In genomic region chr15:31254431-31255175, GRCh38 we compare ENCODE assay signal across 14 cellular contexts.
DNase-seq lines count a peak whose midpoint lies in the region; ATAC-seq, FAIRE-seq and TF ChIP-seq lines count a peak whose summit lies in the region.
"Had no signal": no experiment of that assay in that cellular context is flagged by ENCODE, and none has a peak within 500 bp of the region (broad histone marks: within the 10 kb centered on the region; RNA-seq: fewer than 3 reads in every experiment).

No MANE protein-coding gene starts in this region.

- no peaks in the 10 kb centered on the region for H3K9me3 Mint-ChIP-seq in astrocyte (ENCODE audit: unreplicated experiment)
- H3K9me3 Mint-ChIP-seq: activated naive CD4-positive, alpha-beta T cell treated with anti-CD3 and anti-CD28 coated beads for 36 hours had no signal

- no peaks in the 10 kb centered on the region for H3K36me3 Mint-ChIP-seq in astrocyte (ENCODE audit: low read depth, unreplicated experiment)

- peak; percentile 81 for DNase-seq in AG10803 (ENCODE audit: low read depth)
- peak; percentile 25 for DNase-seq in astrocyte (ENCODE audit: low read depth)
- DNase-seq in left lung: peak in 1 of 2 donors; percentile 34
- no peak for DNase-seq in NCI-H2107 treated with DMSO at 0.1 percent for 48 hours (lab: John Stamatoyannopoulos, UW; ENCODE audit: unreplicated experiment)
- no peak for DNase-seq in RKO (ENCODE audit: low spot score)
- DNase-seq in frontal cortex (ENCODE audit: low spot score in 2 of 2): no peak
- DNase-seq in AG08396 (ENCODE audit: low spot score): no peak
- DNase-seq: mesendoderm, NCI-H526, WERI-Rb-1 had no signal

- H3K4me1 ChIP-seq in HEK293 (ENCODE audit: control insufficient read depth, insufficient read depth, low read length): peaks cover 7% of the 10 kb centered on the region; the same call in 1 of the 2 replicates
- no peaks in the 10 kb centered on the region for H3K4me1 ChIP-seq in astrocyte (ENCODE audit: insufficient read depth, low read length)
- H3K4me1 ChIP-seq in left lung: peaks cover 0 to 30% of the 10 kb centered on the region in 2 donors

- H4K20me1 ChIP-seq in astrocyte (ENCODE audit: insufficient read depth, low read length): no peaks in the 10 kb centered on the region

- peaks cover 19% of the 10 kb centered on the region for H3K27me3 Mint-ChIP-seq in astrocyte (ENCODE audit: low read depth, unreplicated experiment)

- no peak overlapping the region for H3K4me3 Mint-ChIP-seq in astrocyte (ENCODE audit: unreplicated experiment)
- H3K4me3 Mint-ChIP-seq: activated naive CD4-positive, alpha-beta T cell treated with anti-CD3 and anti-CD28 coated beads for 36 hours had no signal

- H3K9ac ChIP-seq in astrocyte (ENCODE audit: low read length): no peak overlapping the region

- H3K36me3 ChIP-seq in HEK293 (ENCODE audit: control insufficient read depth in 2 of 2, insufficient read depth in 1 of 2, low read length in 2 of 2) (no peaks in the 10 kb centered on the region), astrocyte (ENCODE audit: insufficient read depth, low read length) (no peaks in the 10 kb centered on the region), left lung (no peaks in the 10 kb centered on the region)
- H3K36me3 ChIP-seq: WERI-Rb-1 had no signal

- CTCF ChIA-PET in HEK293 (lab: Yijun Ruan, JAX): no interaction called here

- H2AFZ ChIP-seq in astrocyte (ENCODE audit: low read depth, low read length): no peak overlapping the region

- H3K27me3 ChIP-seq in astrocyte (ENCODE audit: insufficient read depth, low read length) (peaks cover 5% of the 10 kb centered on the region), left lung (no peaks in the 10 kb centered on the region)

- peak; percentile 36 for ATAC-seq in left lung
- ATAC-seq: HCT116 had no signal

- H3K27ac ChIP-seq in HEK293 (ENCODE audit: extremely low read depth, low read depth, low read length) (no peak overlapping the region), astrocyte (ENCODE audit: low read depth, low read length) (no peak overlapping the region), left lung (no peak overlapping the region)
- H3K27ac ChIP-seq: epithelial cell of prostate, WERI-Rb-1 had no signal

- no peaks in the 10 kb centered on the region for H3K9me3 ChIP-seq in HEK293 (ENCODE audit: control insufficient read depth, insufficient read depth, low read depth, low read length)
- H3K9me3 ChIP-seq in astrocyte (ENCODE audit: insufficient read depth, low read depth, low read length): no peaks in the 10 kb centered on the region
- H3K9me3 ChIP-seq in left lung: no peaks in the 10 kb centered on the region

- H3K79me2 ChIP-seq in astrocyte (ENCODE audit: insufficient read depth, low read length): no peaks in the 10 kb centered on the region

- H3K4me3 ChIP-seq in AG10803 (ENCODE audit: low read length): no peak overlapping the region
- no peak overlapping the region for H3K4me3 ChIP-seq in HEK293 (ENCODE audit: low read depth, low read length)
- no peak overlapping the region for H3K4me3 ChIP-seq in astrocyte (ENCODE audit: insufficient read depth, low read depth, low read length)
- H3K4me3 ChIP-seq in left lung: no peak overlapping the region

- FAIRE-seq in astrocyte (lab: Jason Lieb, UNC) (no peak), frontal cortex (lab: Jason Lieb, UNC) (no peak)

- no peak overlapping the region for H3K27ac Mint-ChIP-seq in astrocyte (ENCODE audit: unreplicated experiment)
- H3K27ac Mint-ChIP-seq: activated naive CD4-positive, alpha-beta T cell treated with anti-CD3 and anti-CD28 coated beads for 36 hours had no signal

- intact Hi-C loops in left lung (cut with DNase I): no loop called here

- H3K4me2 ChIP-seq in astrocyte (ENCODE audit: low read length): no peak overlapping the region

- H3K4me1 Mint-ChIP-seq in astrocyte (ENCODE audit: low read depth, unreplicated experiment): peaks cover 3% of the 10 kb centered on the region

- TF ChIP-seq CTCF in AG10803 (conservative IDR thresholded peaks at IDR 0.05; ENCODE audit: low read length) (0 out of 2 replicates have a peak, but pooled peaks have one; percentile 11), HEK293 (tag by site-specific recombination; IDR thresholded peaks at IDR 0.05) (no peak), astrocyte (IDR thresholded peaks at IDR 0.05; ENCODE audit: insufficient read depth, low read depth, low read length) (no peak), left lung (IDR thresholded peaks at IDR 0.05) (no peak)

- POLR2A ChIA-PET in HEK293 (lab: Yijun Ruan, JAX): no interaction called here

TF ChIP-seq in HEK293, 187 proteins besides CTCF, POLR2A, EP300 and RAD21 (continues in another document):
- TF ChIP-seq ZNF112 (tag by site-specific recombination; IDR thresholded peaks at IDR 0.05): no peak
- TF ChIP-seq, protein P1, sequence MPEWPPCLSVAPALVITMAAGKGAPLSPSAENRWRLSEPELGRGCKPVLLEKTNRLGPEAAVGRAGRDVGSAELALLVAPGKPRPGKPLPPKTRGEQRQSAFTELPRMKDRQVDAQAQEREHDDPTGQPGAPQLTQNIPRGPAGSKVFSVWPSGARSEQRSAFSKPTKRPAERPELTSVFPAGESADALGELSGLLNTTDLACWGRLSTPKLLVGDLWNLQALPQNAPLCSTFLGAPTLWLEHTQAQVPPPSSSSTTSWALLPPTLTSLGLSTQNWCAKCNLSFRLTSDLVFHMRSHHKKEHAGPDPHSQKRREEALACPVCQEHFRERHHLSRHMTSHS (tag by site-specific recombination; IDR thresholded peaks at IDR 0.05): 0 out of 2 replicates have a peak, but pooled peaks have one; percentile 32
- TF ChIP-seq ZNF544 (tag by site-specific recombination; IDR thresholded peaks at IDR 0.05): no peak
- no peak for TF ChIP-seq ZNF645 (tag by site-specific recombination; IDR thresholded peaks at IDR 0.05)
- TF ChIP-seq ZNF629 (tag by site-specific recombination; IDR thresholded peaks at IDR 0.05): peak; percentile 47
- no peak for TF ChIP-seq ZBTB20 (tag by site-specific recombination; IDR thresholded peaks at IDR 0.05)
- no peak for TF ChIP-seq ZNF768 (tag by site-specific recombination; IDR thresholded peaks at IDR 0.05)
- no peak for TF ChIP-seq ZNF677 (tag by site-specific recombination; IDR thresholded peaks at IDR 0.05)
- no peak for TF ChIP-seq ZNF555 (tag by site-specific recombination; conservative IDR thresholded peaks at IDR 0.05)
- TF ChIP-seq, protein P2, sequence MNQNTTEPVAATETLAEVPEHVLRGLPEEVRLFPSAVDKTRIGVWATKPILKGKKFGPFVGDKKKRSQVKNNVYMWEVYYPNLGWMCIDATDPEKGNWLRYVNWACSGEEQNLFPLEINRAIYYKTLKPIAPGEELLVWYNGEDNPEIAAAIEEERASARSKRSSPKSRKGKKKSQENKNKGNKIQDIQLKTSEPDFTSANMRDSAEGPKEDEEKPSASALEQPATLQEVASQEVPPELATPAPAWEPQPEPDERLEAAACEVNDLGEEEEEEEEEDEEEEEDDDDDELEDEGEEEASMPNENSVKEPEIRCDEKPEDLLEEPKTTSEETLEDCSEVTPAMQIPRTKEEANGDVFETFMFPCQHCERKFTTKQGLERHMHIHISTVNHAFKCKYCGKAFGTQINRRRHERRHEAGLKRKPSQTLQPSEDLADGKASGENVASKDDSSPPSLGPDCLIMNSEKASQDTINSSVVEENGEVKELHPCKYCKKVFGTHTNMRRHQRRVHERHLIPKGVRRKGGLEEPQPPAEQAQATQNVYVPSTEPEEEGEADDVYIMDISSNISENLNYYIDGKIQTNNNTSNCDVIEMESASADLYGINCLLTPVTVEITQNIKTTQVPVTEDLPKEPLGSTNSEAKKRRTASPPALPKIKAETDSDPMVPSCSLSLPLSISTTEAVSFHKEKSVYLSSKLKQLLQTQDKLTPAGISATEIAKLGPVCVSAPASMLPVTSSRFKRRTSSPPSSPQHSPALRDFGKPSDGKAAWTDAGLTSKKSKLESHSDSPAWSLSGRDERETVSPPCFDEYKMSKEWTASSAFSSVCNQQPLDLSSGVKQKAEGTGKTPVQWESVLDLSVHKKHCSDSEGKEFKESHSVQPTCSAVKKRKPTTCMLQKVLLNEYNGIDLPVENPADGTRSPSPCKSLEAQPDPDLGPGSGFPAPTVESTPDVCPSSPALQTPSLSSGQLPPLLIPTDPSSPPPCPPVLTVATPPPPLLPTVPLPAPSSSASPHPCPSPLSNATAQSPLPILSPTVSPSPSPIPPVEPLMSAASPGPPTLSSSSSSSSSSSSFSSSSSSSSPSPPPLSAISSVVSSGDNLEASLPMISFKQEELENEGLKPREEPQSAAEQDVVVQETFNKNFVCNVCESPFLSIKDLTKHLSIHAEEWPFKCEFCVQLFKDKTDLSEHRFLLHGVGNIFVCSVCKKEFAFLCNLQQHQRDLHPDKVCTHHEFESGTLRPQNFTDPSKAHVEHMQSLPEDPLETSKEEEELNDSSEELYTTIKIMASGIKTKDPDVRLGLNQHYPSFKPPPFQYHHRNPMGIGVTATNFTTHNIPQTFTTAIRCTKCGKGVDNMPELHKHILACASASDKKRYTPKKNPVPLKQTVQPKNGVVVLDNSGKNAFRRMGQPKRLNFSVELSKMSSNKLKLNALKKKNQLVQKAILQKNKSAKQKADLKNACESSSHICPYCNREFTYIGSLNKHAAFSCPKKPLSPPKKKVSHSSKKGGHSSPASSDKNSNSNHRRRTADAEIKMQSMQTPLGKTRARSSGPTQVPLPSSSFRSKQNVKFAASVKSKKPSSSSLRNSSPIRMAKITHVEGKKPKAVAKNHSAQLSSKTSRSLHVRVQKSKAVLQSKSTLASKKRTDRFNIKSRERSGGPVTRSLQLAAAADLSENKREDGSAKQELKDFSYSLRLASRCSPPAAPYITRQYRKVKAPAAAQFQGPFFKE (tag by site-specific recombination; IDR thresholded peaks at IDR 0.05; ENCODE audit: borderline replicate concordance): no peak
- no peak for TF ChIP-seq ZNF433 (tag by site-specific recombination; IDR thresholded peaks at IDR 0.05; ENCODE audit: low read depth)

Comparison
In these comparisons a context has a peak if more than half of its experiments do, and no peak if none do; other contexts are left out.
1. DNase-seq: peak in AG10803 (single experiment) and astrocyte (single experiment); none in NCI-H2107 treated with DMSO at 0.1 percent for 48 hours (single experiment), RKO (single experiment), frontal cortex (0 of 2) and AG08396 (single experiment).